ENCODE assay signal across 17 cellular contexts in genomic region chr15:95626501-95627361, GRCh38.
DNase-seq lines count a peak whose midpoint lies in the region; FAIRE-seq and TF ChIP-seq lines count a peak whose summit lies in the region.
"Had no signal": no experiment of that assay in that cellular context is flagged by ENCODE, and none has a peak within 500 bp of the region (broad histone marks: within the 10 kb centered on the region; RNA-seq: fewer than 3 reads in every experiment).

No MANE protein-coding gene starts in this region.

- H4K8ac ChIP-seq in H9 (replicated peaks; ENCODE audit: insufficient read length, low read depth, low read length) (no peak overlapping the region), H1 (ENCODE audit: extremely low read depth, insufficient read depth, low read length) (no peak overlapping the region)

- no CpG with 5 or more reads among the region's 15 CpGs for WGBS in H9 (ENCODE audit: extremely low coverage, insufficient read length, low lambda C conversion rate)
- 79% methylated on average over 15 of the region's 15 CpGs; no CpG with 5 or more reads in 1 of the 2 experiments for whole genome bisulfite sequencing in H1 (ENCODE audit: extremely low coverage in 1 of 2, insufficient coverage in 1 of 2, insufficient read length in 1 of 2, insufficient replicate concordance in 2 of 2, low coverage in 1 of 2, low lambda C conversion rate in 2 of 2, missing lambda C conversion rate in 1 of 2), 2 experiments

- no peak overlapping the region for H4K5ac ChIP-seq in H9 (ENCODE audit: insufficient read length, low read depth, low read length)
- no peak overlapping the region for H4K5ac ChIP-seq in H1 (ENCODE audit: insufficient read length, low read depth, low read length)

- H3K79me2 ChIP-seq in H9 (ENCODE audit: insufficient read depth, low read length), result no peaks in the 10 kb centered on the region
- no peaks in the 10 kb centered on the region for H3K79me2 ChIP-seq in H1 (ENCODE audit: control insufficient read depth in 1 of 2, insufficient read depth in 2 of 2, low read length in 2 of 2)
- no peaks in the 10 kb centered on the region for H3K79me2 ChIP-seq in osteoblast (ENCODE audit: insufficient read depth, low read length)

- no peak overlapping the region for H3K56ac ChIP-seq in H9 (ENCODE audit: insufficient read length, low read depth, low read length)
- H3K56ac ChIP-seq in H1 (replicated peaks; ENCODE audit: insufficient read length, low read depth, low read length), result no peak overlapping the region

- H3K9me3 Mint-ChIP-seq in H9 (peaks cover 5 to 7% of the 10 kb centered on the region in 2 experiments; a peak in 2 of 5 replicates), HFFc6 (peaks cover 5% of the 10 kb centered on the region; the same call in 1 of the 2 replicates)

- TF ChIP-seq CTCF in H9 (conservative IDR thresholded peaks at IDR 0.05) (no peak), H1 (IDR thresholded peaks at IDR 0.05; ENCODE audit: control extremely low read depth in 1 of 3, insufficient read depth in 1 of 3, low read depth in 1 of 3, low read length in 3 of 3) (no peak), osteoblast (IDR thresholded peaks at IDR 0.05; ENCODE audit: extremely low read depth, low read depth, low read length) (no peak), HFFc6 (IDR thresholded peaks at IDR 0.05) (no peak)

- H3K9me3 ChIP-seq in H9 (ENCODE audit: control insufficient read depth, low read depth, low read length), result no peaks in the 10 kb centered on the region
- no peaks in the 10 kb centered on the region for H3K9me3 ChIP-seq in H1 (ENCODE audit: insufficient read depth in 2 of 2, low read depth in 1 of 2, low read length in 1 of 2)
- no peaks in the 10 kb centered on the region for H3K9me3 ChIP-seq in osteoblast (ENCODE audit: low read depth, low read length)

- POLR2A ChIA-PET in H1 (lab: Charles Lee; ENCODE audit: partially characterized antibody), result no interaction called here

- DNase-seq in H9, result peak; percentile 29
- peak; percentile 69 for DNase-seq in NCI-H2107 treated with DMSO at 0.1 percent for 48 hours (lab: John Stamatoyannopoulos, UW; ENCODE audit: unreplicated experiment)
- DNase-seq in H1 (ENCODE audit: low read depth in 1 of 2, low spot score in 2 of 2), result peak in 1 of 2 experiments; percentile 1
- DNase-seq in osteoblast (ENCODE audit: insufficient read length, low spot score, missing footprints), result no peak
- no peak for DNase-seq in posterior cingulate gyrus
- DNase-seq in HuH-7.5 (ENCODE audit: low spot score), result no peak
- no peak for DNase-seq in HFFc6
- DNase-seq: activated naive CD8-positive, alpha-beta T cell treated with anti-CD3 and anti-CD28 coated beads, Interleukin-2, amount 50 U/mL, for 24 hours; CD4-positive, CD25-positive, alpha-beta regulatory T cell; EL; immature natural killer cell; NCI-H1930; psoas muscle; stimulated activated CD4-positive, alpha-beta T cell treated with anti-CD3 and anti-CD28 coated beads, Interleukin-15, amount 100 ng/mL, for 24 hours had no signal

- no peak overlapping the region for H3K4me3 ChIP-seq in H1 (ENCODE audit: extremely low read depth in 1 of 4, insufficient read depth in 2 of 4, low read depth in 3 of 4, low read length in 4 of 4)
- H3K4me3 ChIP-seq in osteoblast (ENCODE audit: insufficient read depth, low read length), result no peak overlapping the region
- H3K4me3 ChIP-seq: gastroesophageal sphincter, psoas muscle had no signal

- H2AFZ ChIP-seq in H9 (ENCODE audit: low read length) (peak overlapping the region; percentile 32), H1 (ENCODE audit: low read length) (peak overlapping the region; percentile 84), osteoblast (ENCODE audit: low read length) (peak overlapping the region; percentile 22)

- H3K4me1 ChIP-seq in H9 (ENCODE audit: insufficient read depth, low read length) (no peaks in the 10 kb centered on the region; the same call in 1 of the 2 replicates), H1 (replicated peaks in 1 of 4; ENCODE audit: control insufficient read depth in 3 of 4, insufficient read depth in 4 of 4, low read length in 3 of 4) (peaks cover 0 to 7% (median 4%) of the 10 kb centered on the region in 4 experiments; a peak in 3 of 7 replicates), osteoblast (ENCODE audit: insufficient read depth, low read length) (no peaks in the 10 kb centered on the region)
- H3K4me1 ChIP-seq: gastroesophageal sphincter, psoas muscle had no signal

- intact Hi-C loops in posterior cingulate gyrus (cut with DNase I), result no loop called here

- peaks cover 10% of the 10 kb centered on the region in 2 experiments for H3K4me1 Mint-ChIP-seq in H9
- peaks cover 8% of the 10 kb centered on the region; the same call in 1 of the 2 replicates for H3K4me1 Mint-ChIP-seq in HFFc6 (ENCODE audit: low read depth)
- H3K4me1 Mint-ChIP-seq: activated naive CD8-positive, alpha-beta T cell treated with anti-CD3 and anti-CD28 coated beads, Interleukin-2, amount 50 U/mL, for 24 hours; CD4-positive, CD25-positive, alpha-beta regulatory T cell; immature natural killer cell had no signal

- H3K4ac ChIP-seq in H9 (ENCODE audit: low read depth, low read length), result no peak overlapping the region
- no peak overlapping the region for H3K4ac ChIP-seq in H1 (replicated peaks; ENCODE audit: insufficient read length, low read depth, low read length)

- H3K18ac ChIP-seq in H9 (ENCODE audit: insufficient read length, low read depth, low read length) (no peak overlapping the region), H1 (ENCODE audit: extremely low read depth, low read length) (no peak overlapping the region)

- no peaks in the 10 kb centered on the region for H4K20me1 ChIP-seq in H9 (ENCODE audit: control insufficient read depth, insufficient read depth, insufficient read length)
- no peaks in the 10 kb centered on the region for H4K20me1 ChIP-seq in H1 (replicated peaks in 1 of 2; ENCODE audit: control insufficient read depth in 1 of 2, insufficient read depth in 2 of 2, low read length in 2 of 2)
- no peaks in the 10 kb centered on the region for H4K20me1 ChIP-seq in osteoblast (ENCODE audit: insufficient read depth, low read length)

- H2BK5ac ChIP-seq in H9 (ENCODE audit: insufficient read length, low read length) (no peak overlapping the region), H1 (ENCODE audit: low read depth, low read length) (no peak overlapping the region)

- no peak overlapping the region for H2BK12ac ChIP-seq in H9 (ENCODE audit: insufficient read length, low read depth, low read length)
- H2BK12ac ChIP-seq in H1 (ENCODE audit: low read depth, low read length), result no peak overlapping the region

- H3K79me1 ChIP-seq in H9 (ENCODE audit: insufficient read depth, low read depth, low read length, poor library complexity, severe bottlenecking), result no peaks in the 10 kb centered on the region
- no peaks in the 10 kb centered on the region for H3K79me1 ChIP-seq in H1 (ENCODE audit: low read depth, low read length)

- H3K14ac ChIP-seq in H9 (ENCODE audit: insufficient read depth, low read length) (no peak overlapping the region), H1 (ENCODE audit: insufficient read length) (no peak overlapping the region)

- no peak overlapping the region for H3K4me2 ChIP-seq in H9 (ENCODE audit: insufficient read depth, insufficient read length, low read length)
- no peak overlapping the region for H3K4me2 ChIP-seq in H1 (ENCODE audit: insufficient read depth in 1 of 2, low read depth in 2 of 2, low read length in 2 of 2)
- no peak overlapping the region for H3K4me2 ChIP-seq in osteoblast (ENCODE audit: insufficient read depth, low read length)

- no peak overlapping the region for H3K4me3 Mint-ChIP-seq in H9
- no peak overlapping the region for H3K4me3 Mint-ChIP-seq in HFFc6
- H3K4me3 Mint-ChIP-seq: activated naive CD8-positive, alpha-beta T cell treated with anti-CD3 and anti-CD28 coated beads, Interleukin-2, amount 50 U/mL, for 24 hours; CD4-positive, CD25-positive, alpha-beta regulatory T cell; immature natural killer cell; T-helper 2 cell treated with Interferon-gamma antibody and Interleukin-4, amounts not matched to agents 5 μg/mL and 100 μg/mL, for 36 hours had no signal

- H2AK5ac ChIP-seq in H9 (ENCODE audit: insufficient read length, low read length) (no peak overlapping the region), H1 (ENCODE audit: low read depth, low read length) (no peak overlapping the region)

- no peak overlapping the region; a peak in 2 of 7 replicates for H3K27ac Mint-ChIP-seq in H9
- no peak overlapping the region for H3K27ac Mint-ChIP-seq in HFFc6
- H3K27ac Mint-ChIP-seq: activated naive CD8-positive, alpha-beta T cell treated with anti-CD3 and anti-CD28 coated beads, Interleukin-2, amount 50 U/mL, for 24 hours; CD4-positive, CD25-positive, alpha-beta regulatory T cell; immature natural killer cell; T-helper 2 cell treated with Interferon-gamma antibody and Interleukin-4, amounts not matched to agents 5 μg/mL and 100 μg/mL, for 36 hours had no signal

- no peaks in the 10 kb centered on the region for H3K36me3 ChIP-seq in H1 (ENCODE audit: control insufficient read depth in 2 of 4, insufficient read depth in 4 of 4, low read length in 3 of 4)
- H3K36me3 ChIP-seq in osteoblast (ENCODE audit: insufficient read depth, low read length), result no peaks in the 10 kb centered on the region
- H3K36me3 ChIP-seq: gastroesophageal sphincter had no signal

- H2BK15ac ChIP-seq in H9 (ENCODE audit: low read depth, low read length) (no peak overlapping the region), H1 (ENCODE audit: low read length) (no peak overlapping the region)

- H3K23me2 ChIP-seq in H9 (ENCODE audit: insufficient read length, low read depth, low read length, poor library complexity, severe bottlenecking) (no peaks in the 10 kb centered on the region), H1 (ENCODE audit: low read depth, low read length) (no peaks in the 10 kb centered on the region)

- H3K23ac ChIP-seq in H9 (ENCODE audit: insufficient read length, low read depth, low read length) (no peak overlapping the region), H1 (ENCODE audit: insufficient read length) (no peak overlapping the region)

- TF ChIP-seq EP300 in H1 (IDR thresholded peaks at IDR 0.05; ENCODE audit: borderline replicate concordance in 1 of 2, low read depth in 2 of 2, low read length in 2 of 2), result no peak

- H3K27ac ChIP-seq in H9 (ENCODE audit: insufficient read length, low read depth, low read length), result no peak overlapping the region
- no peak overlapping the region for H3K27ac ChIP-seq in H1 (ENCODE audit: low read depth, low read length)
- no peak overlapping the region for H3K27ac ChIP-seq in osteoblast (ENCODE audit: low read depth, low read length)
- H3K27ac ChIP-seq: gastroesophageal sphincter, psoas muscle had no signal

- FAIRE-seq in H1 (lab: Jason Lieb, UNC), result no peak
- FAIRE-seq: GM12892 had no signal

- H3K27me3 ChIP-seq in H9 (ENCODE audit: insufficient read depth, low read length), result no peaks in the 10 kb centered on the region
- no peaks in the 10 kb centered on the region for H3K27me3 ChIP-seq in H1 (replicated peaks in 1 of 4; ENCODE audit: control insufficient read depth in 3 of 4, extremely low read depth in 1 of 4, insufficient read depth in 3 of 4, low read length in 3 of 4)
- H3K27me3 ChIP-seq in osteoblast (ENCODE audit: insufficient read depth, low read length), result no peaks in the 10 kb centered on the region
- H3K27me3 ChIP-seq: gastroesophageal sphincter had no signal

- CTCF ChIA-PET in H1 (lab: Charles Lee; ENCODE audit: partially characterized antibody), result interaction anchor here (1.9 kb wide), 1 partner anchor 366 kb away, joined by 4 read pairs; no protein-coding TSS in a partner anchor

- H4K91ac ChIP-seq in H9 (ENCODE audit: insufficient read length, low read depth, low read length), result no peak overlapping the region
- no peak overlapping the region for H4K91ac ChIP-seq in H1 (replicated peaks; ENCODE audit: insufficient read length, low read length)

- H3K9ac ChIP-seq in H9 (ENCODE audit: extremely low read depth, insufficient read length, low read length), result no peak overlapping the region
- H3K9ac ChIP-seq in H1 (replicated peaks in 1 of 4; ENCODE audit: extremely low read depth in 1 of 4, low read depth in 3 of 4, low read length in 3 of 4), result no peak overlapping the region

- H3T11ph ChIP-seq in H9 (ENCODE audit: low read length), result no peak overlapping the region

- H3K27me3 Mint-ChIP-seq in H9 (ENCODE audit: low read depth), result no peaks in the 10 kb centered on the region; the same call in 1 of the 2 replicates
- H3K27me3 Mint-ChIP-seq in HFFc6 (ENCODE audit: insufficient read depth), result no peaks in the 10 kb centered on the region

- no peak for TF ChIP-seq RAD21 in H1 (IDR thresholded peaks at IDR 0.05 in 1 of 2, conservative IDR thresholded peaks at IDR 0.05 in 1 of 2; ENCODE audit: low read depth in 2 of 2, low read length in 2 of 2)

- H2BK120ac ChIP-seq in H9 (ENCODE audit: low read depth, low read length, poor library complexity, severe bottlenecking) (no peak overlapping the region), H1 (replicated peaks; ENCODE audit: low read depth, low read length) (no peak overlapping the region)

- H2BK20ac ChIP-seq in H9 (ENCODE audit: low read depth, low read length, poor library complexity, severe bottlenecking) (no peak overlapping the region), H1 (ENCODE audit: low read length) (no peak overlapping the region)

- H3K36me3 Mint-ChIP-seq in H9 (ENCODE audit: insufficient read depth in 1 of 3, low read depth in 3 of 3) (peaks cover 0 to 11% (median 3%) of the 10 kb centered on the region in 3 experiments; a peak in 3 of 7 replicates), HFFc6 (ENCODE audit: low read depth) (no peaks in the 10 kb centered on the region; the same call in none of the 2 replicates)
- H3K36me3 Mint-ChIP-seq: CD4-positive, CD25-positive, alpha-beta regulatory T cell had no signal

- TF ChIP-seq POLR2A in H1 (IDR thresholded peaks at IDR 0.05; ENCODE audit: control extremely low read depth in 1 of 2, low read depth in 2 of 2, low read length in 2 of 2), result no peak

Comparison
In these comparisons a context has a peak if more than half of its experiments do, and no peak if none do; other contexts are left out.
1. DNase-seq: peak in H9 (single experiment) and NCI-H2107 treated with DMSO at 0.1 percent for 48 hours (single experiment); none in osteoblast (single experiment), posterior cingulate gyrus (0 of 10), HuH-7.5 (single experiment) and HFFc6 (single experiment).
2. H2AFZ ChIP-seq: peak in every context shown above with its lines; median percentile 84 in H1; 32 in H9; 22 in osteoblast.